Comparison of ENCODE assay signal across 2 cellular contexts in genomic region chr5:151002681-151003502, GRCh38.
TF ChIP-seq lines count a peak whose summit lies in the region.

No MANE protein-coding gene starts in this region.

TF ChIP-seq in GM23338, 12 proteins besides CTCF, POLR2A, EP300 and RAD21 (continued from another document):
- TF ChIP-seq ZNF331 (CRISPR knock-in tag; IDR thresholded peaks at IDR 0.05; ENCODE audit: low read depth): no peak
- TF ChIP-seq NANOG (IDR thresholded peaks at IDR 0.05; ENCODE audit: borderline replicate concordance): no peak
- no peak for TF ChIP-seq EZH2phosphoT487 (IDR thresholded peaks at IDR 0.05; ENCODE audit: unreplicated experiment)
- TF ChIP-seq STAT1 (IDR thresholded peaks at IDR 0.05; ENCODE audit: unreplicated experiment): no peak
- no peak for TF ChIP-seq POLR2AphosphoS5 (IDR thresholded peaks at IDR 0.05; ENCODE audit: low read depth)

TF ChIP-seq in WTC11, 78 proteins besides CTCF, POLR2A, EP300 and RAD21:
- TF ChIP-seq, protein P1, sequence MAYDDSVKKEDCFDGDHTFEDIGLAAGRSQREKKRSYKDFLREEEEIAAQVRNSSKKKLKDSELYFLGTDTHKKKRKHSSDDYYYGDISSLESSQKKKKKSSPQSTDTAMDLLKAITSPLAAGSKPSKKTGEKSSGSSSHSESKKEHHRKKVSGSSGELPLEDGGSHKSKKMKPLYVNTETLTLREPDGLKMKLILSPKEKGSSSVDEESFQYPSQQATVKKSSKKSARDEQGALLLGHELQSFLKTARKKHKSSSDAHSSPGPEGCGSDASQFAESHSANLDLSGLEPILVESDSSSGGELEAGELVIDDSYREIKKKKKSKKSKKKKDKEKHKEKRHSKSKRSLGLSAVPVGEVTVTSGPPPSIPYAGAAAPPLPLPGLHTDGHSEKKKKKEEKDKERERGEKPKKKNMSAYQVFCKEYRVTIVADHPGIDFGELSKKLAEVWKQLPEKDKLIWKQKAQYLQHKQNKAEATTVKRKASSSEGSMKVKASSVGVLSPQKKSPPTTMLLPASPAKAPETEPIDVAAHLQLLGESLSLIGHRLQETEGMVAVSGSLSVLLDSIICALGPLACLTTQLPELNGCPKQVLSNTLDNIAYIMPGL (CRISPR knock-in tag; IDR thresholded peaks at IDR 0.05): no peak
- TF ChIP-seq, protein P2, sequence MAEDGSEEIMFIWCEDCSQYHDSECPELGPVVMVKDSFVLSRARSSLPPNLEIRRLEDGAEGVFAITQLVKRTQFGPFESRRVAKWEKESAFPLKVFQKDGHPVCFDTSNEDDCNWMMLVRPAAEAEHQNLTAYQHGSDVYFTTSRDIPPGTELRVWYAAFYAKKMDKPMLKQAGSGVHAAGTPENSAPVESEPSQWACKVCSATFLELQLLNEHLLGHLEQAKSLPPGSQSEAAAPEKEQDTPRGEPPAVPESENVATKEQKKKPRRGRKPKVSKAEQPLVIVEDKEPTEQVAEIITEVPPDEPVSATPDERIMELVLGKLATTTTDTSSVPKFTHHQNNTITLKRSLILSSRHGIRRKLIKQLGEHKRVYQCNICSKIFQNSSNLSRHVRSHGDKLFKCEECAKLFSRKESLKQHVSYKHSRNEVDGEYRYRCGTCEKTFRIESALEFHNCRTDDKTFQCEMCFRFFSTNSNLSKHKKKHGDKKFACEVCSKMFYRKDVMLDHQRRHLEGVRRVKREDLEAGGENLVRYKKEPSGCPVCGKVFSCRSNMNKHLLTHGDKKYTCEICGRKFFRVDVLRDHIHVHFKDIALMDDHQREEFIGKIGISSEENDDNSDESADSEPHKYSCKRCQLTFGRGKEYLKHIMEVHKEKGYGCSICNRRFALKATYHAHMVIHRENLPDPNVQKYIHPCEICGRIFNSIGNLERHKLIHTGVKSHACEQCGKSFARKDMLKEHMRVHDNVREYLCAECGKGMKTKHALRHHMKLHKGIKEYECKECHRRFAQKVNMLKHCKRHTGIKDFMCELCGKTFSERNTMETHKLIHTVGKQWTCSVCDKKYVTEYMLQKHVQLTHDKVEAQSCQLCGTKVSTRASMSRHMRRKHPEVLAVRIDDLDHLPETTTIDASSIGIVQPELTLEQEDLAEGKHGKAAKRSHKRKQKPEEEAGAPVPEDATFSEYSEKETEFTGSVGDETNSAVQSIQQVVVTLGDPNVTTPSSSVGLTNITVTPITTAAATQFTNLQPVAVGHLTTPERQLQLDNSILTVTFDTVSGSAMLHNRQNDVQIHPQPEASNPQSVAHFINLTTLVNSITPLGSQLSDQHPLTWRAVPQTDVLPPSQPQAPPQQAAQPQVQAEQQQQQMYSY (CRISPR knock-in tag; IDR thresholded peaks at IDR 0.05): no peak
- TF ChIP-seq ZSCAN18 (CRISPR knock-in tag; IDR thresholded peaks at IDR 0.05) (no peak), E2F4 (CRISPR knock-in tag; IDR thresholded peaks at IDR 0.05; ENCODE audit: borderline replicate concordance, low read depth) (no peak), MYBL2 (CRISPR knock-in tag; IDR thresholded peaks at IDR 0.05) (no peak), ZNF317 (CRISPR knock-in tag; IDR thresholded peaks at IDR 0.05; ENCODE audit: borderline replicate concordance, low read depth) (no peak), ZBTB21 (CRISPR knock-in tag; IDR thresholded peaks at IDR 0.05; ENCODE audit: borderline replicate concordance) (no peak)
- TF ChIP-seq, protein P3, sequence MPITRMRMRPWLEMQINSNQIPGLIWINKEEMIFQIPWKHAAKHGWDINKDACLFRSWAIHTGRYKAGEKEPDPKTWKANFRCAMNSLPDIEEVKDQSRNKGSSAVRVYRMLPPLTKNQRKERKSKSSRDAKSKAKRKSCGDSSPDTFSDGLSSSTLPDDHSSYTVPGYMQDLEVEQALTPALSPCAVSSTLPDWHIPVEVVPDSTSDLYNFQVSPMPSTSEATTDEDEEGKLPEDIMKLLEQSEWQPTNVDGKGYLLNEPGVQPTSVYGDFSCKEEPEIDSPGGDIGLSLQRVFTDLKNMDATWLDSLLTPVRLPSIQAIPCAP (CRISPR knock-in tag; IDR thresholded peaks at IDR 0.05): no peak
